Comparison of ENCODE assay signal across 10 cellular contexts in genomic region chr6:144353871-144354314, GRCh38.
A peak's percentile ranks its signal among the peaks of the same experiment; 100 is the strongest.
DNase-seq lines count a peak whose midpoint lies in the region; ATAC-seq and TF ChIP-seq lines count a peak whose summit lies in the region.
"Had no signal": no experiment of that assay in that cellular context is flagged by ENCODE, and none has a peak within 500 bp of the region (broad histone marks: within the 10 kb centered on the region; RNA-seq: fewer than 3 reads in every experiment).

No MANE protein-coding gene starts in this region.

- H3K9me3 ChIP-seq in mucosa of descending colon (no peaks in the 10 kb centered on the region), testis (no peaks in the 10 kb centered on the region)
- H3K9me3 ChIP-seq: thoracic aorta had no signal

- no peaks in the 10 kb centered on the region for H3K27me3 ChIP-seq in testis

- TF ChIP-seq POLR2A in testis (IDR thresholded peaks at IDR 0.05): no peak

- H3K4me1 ChIP-seq in mucosa of descending colon (ENCODE audit: low read depth): no peaks in the 10 kb centered on the region
- H3K4me1 ChIP-seq in testis: peaks cover 7% of the 10 kb centered on the region

- ATAC-seq in GM18519 (IDR thresholded peaks at IDR 0.05; ENCODE audit: low FRiP score, unreplicated experiment) (peak; percentile 70), GM21515 (IDR thresholded peaks at IDR 0.05; ENCODE audit: unreplicated experiment) (peak; percentile 74), HG03442 (IDR thresholded peaks at IDR 0.05; ENCODE audit: unreplicated experiment) (peak; percentile 84), mucosa of descending colon (peak; percentile 49)

- TF ChIP-seq CTCF in mucosa of descending colon (IDR thresholded peaks at IDR 0.05) (no peak), testis (IDR thresholded peaks at IDR 0.05) (no peak)

- H3K36me3 ChIP-seq in mucosa of descending colon (ENCODE audit: low read depth) (no peaks in the 10 kb centered on the region), testis (ENCODE audit: low read depth, missing control alignments) (no peaks in the 10 kb centered on the region)
- H3K36me3 ChIP-seq: thoracic aorta had no signal

- WGBS in testis, 2 donors: 85 to 94% methylated on average over 5 of the region's 5 CpGs

- H3K4me3 ChIP-seq in mucosa of descending colon (no peak overlapping the region), testis (no peak overlapping the region)
- H3K4me3 ChIP-seq: thoracic aorta had no signal

- DNase-seq in mucosa of descending colon: no peak
- no peak for DNase-seq in NCI-H1092 treated with DMSO at 0.1 percent for 48 hours (lab: John Stamatoyannopoulos, UW)
- DNase-seq in globus pallidus (ENCODE audit: low spot score): no peak
- DNase-seq in stimulated activated CD4-positive, alpha-beta T cell treated with anti-CD3 and anti-CD28 coated beads, Interleukin-2, amount 100 ng/mL, for 48 hours: no peak
- DNase-seq in testis: no peak
- DNase-seq: NCI-H1436 had no signal

- H3K27ac ChIP-seq in testis: no peak overlapping the region
- H3K27ac ChIP-seq: thoracic aorta had no signal

- intact Hi-C loops in mucosa of descending colon (cut with DNase I, micrococcal nuclease) (no loop called here), testis (cut with DNase I; ENCODE audit: low total_unique reads) (no loop called here)
